In the genomic region with DNA sequence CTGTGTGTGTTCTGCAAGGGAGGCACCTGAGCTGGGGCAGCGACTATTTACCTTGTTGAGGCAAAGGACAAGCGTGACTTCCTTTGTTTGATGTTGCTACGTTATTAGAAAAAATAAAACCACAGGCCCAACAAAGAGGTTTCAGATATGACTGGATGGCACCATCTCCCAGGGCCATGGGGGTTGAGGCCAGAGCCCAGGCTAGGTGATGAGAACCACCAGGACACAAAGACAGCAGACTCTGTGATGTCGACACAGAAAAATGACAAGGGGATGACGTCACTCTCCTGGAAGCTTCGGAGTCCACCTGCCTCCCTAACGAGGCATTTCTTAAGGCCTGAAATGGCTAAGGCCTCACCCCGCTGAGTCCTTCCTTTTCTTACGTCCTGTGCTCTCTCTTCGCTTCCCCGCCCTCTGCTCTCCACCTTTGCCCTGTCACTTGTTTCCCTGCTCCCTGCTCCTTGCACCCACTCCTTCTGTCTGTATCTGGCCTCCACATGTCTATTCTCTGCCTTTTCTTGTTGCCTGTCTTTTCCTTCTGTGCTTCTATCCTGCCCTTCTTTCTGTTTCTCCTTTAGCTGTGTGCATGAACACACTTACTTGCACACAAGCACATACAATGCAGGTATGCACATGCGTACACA, we compare ENCODE assay signal across 1 cellular context.
TF ChIP-seq lines count a peak whose summit lies in the region.

No MANE protein-coding gene starts in this region.

TF ChIP-seq in HEK293T, 16 proteins besides CTCF, POLR2A, EP300 and RAD21 (continued from another document):
- TF ChIP-seq FOXM1 (IDR thresholded peaks at IDR 0.05; ENCODE audit: borderline replicate concordance): no peak
- no peak for TF ChIP-seq FOXK2 (IDR thresholded peaks at IDR 0.05)
- no peak for TF ChIP-seq CTBP1 (IDR thresholded peaks at IDR 0.05; ENCODE audit: borderline replicate concordance)
- TF ChIP-seq HDGF (IDR thresholded peaks at IDR 0.05; ENCODE audit: borderline replicate concordance): no peak
